10 cellular contexts compared by ENCODE assay signal in the genomic region with DNA sequence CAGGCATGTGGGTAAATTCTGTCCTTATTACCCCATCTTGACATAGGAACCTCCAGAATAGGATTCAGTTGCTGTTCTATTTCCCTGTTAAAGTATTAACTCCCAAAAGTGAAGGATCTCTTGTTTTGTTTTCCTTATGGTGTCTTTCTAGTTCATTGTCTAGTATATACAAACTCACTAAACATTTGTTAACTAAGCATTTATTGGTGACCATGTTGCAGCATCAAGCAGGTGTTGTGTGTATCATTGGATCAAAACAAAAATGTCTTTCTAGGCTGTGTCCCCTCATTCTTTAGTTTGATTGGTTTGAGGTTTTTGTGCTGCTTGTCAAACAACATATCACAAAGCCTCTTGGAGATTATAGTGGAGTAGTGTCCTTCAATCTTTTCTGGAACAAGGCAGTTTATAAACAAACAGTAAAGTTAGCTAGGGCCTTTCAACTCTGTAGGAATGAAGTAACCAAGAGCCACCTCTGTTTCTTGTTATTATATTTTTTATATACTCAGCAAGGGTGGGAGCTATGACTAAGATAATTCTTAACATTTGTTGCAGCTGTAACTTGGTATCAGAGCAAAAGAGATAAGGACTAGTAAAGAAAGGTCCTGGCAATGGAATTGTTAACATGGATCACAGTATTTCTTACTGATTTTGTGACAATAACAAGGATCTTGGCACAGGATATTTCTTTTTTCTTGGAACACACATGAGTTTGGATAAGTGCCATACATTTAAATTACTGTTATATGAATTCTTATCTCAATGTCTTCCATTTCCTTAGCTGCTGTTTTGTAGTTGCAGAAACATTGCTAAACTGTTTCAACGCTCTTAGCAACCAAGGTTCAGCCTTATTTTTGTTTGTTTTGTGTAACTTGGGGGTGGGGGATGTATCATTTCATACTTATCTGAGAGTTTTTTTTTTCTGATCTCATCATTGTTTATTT. TPM values are rescaled to one million over a fixed set of nuclear protein-coding genes. Genes with fewer than 3 reads are reported as not detected.
DNase-seq lines count a peak whose midpoint lies in the region; ATAC-seq, FAIRE-seq and TF ChIP-seq lines count a peak whose summit lies in the region.
"Had no signal": no experiment of that assay in that cellular context is flagged by ENCODE, and none has a peak within 500 bp of the region (broad histone marks: within the 10 kb centered on the region; RNA-seq: fewer than 3 reads in every experiment).

No MANE protein-coding gene starts in this region.

- CTCF ChIA-PET in CD8-positive, alpha-beta T cell (lab: Charles Lee) = interaction anchor here (1.7 kb wide), 1 partner anchor 12 kb away, joined by 3 read pairs; no protein-coding TSS in a partner anchor

- POLR2A ChIA-PET in CD8-positive, alpha-beta T cell (lab: Charles Lee) = no interaction called here

- FAIRE-seq in HTR-8/SVneo (lab: Jason Lieb, UNC) = no peak

- H3K27ac ChIP-seq in CD8-positive, alpha-beta T cell (ENCODE audit: low read depth, low read length) = no peak overlapping the region
- H3K27ac ChIP-seq in neural progenitor cell = no peak overlapping the region

- H3K4me1 ChIP-seq in CD8-positive, alpha-beta T cell (ENCODE audit: insufficient read depth, low read length) = no peaks in the 10 kb centered on the region
- no peaks in the 10 kb centered on the region for H3K4me1 ChIP-seq in neural progenitor cell

- no peak for DNase-seq in CD8-positive, alpha-beta T cell
- DNase-seq in fibroblast of pulmonary artery (ENCODE audit: low read depth) = peak; percentile 99
- DNase-seq in neural progenitor cell (ENCODE audit: low spot score) = no peak
- no peak for DNase-seq in cerebellum (ENCODE audit: low spot score)
- no peak for DNase-seq in NOMO-1 (lab: John Stamatoyannopoulos, UW; ENCODE audit: unreplicated experiment in 2 of 2)
- DNase-seq in HTR-8/SVneo (ENCODE audit: insufficient read length, low spot score) = no peak
- DNase-seq: activated CD4-positive, alpha-beta T cell treated with anti-CD3 and anti-CD28 coated beads, Interleukin-2, amount 10 ng/mL, durations not matched to agents 7 days and 5 days; H9 had no signal

- no peaks in the 10 kb centered on the region for H3K27me3 Mint-ChIP-seq in CD8-positive, alpha-beta T cell (ENCODE audit: low read depth)
- no peaks in the 10 kb centered on the region for H3K27me3 Mint-ChIP-seq in neural progenitor cell (ENCODE audit: insufficient read depth, low read depth)
- H3K27me3 Mint-ChIP-seq: activated CD4-positive, alpha-beta T cell treated with anti-CD3 and anti-CD28 coated beads, Interleukin-2, amount 10 ng/mL, durations not matched to agents 7 days and 5 days had no signal

- H3K4me1 Mint-ChIP-seq in CD8-positive, alpha-beta T cell (ENCODE audit: low read depth) = peaks cover 24% of the 10 kb centered on the region
- peaks cover 31% of the 10 kb centered on the region for H3K4me1 Mint-ChIP-seq in neural progenitor cell
- H3K4me1 Mint-ChIP-seq: activated CD4-positive, alpha-beta T cell treated with anti-CD3 and anti-CD28 coated beads, Interleukin-2, amount 10 ng/mL, durations not matched to agents 7 days and 5 days had no signal

- peaks cover 3% of the 10 kb centered on the region for H3K36me3 ChIP-seq in CD8-positive, alpha-beta T cell (ENCODE audit: insufficient read depth, low read length)
- H3K36me3 ChIP-seq in neural progenitor cell = no peaks in the 10 kb centered on the region

- no peaks in the 10 kb centered on the region for H3K27me3 ChIP-seq in CD8-positive, alpha-beta T cell (ENCODE audit: insufficient read depth, low read length)
- no peaks in the 10 kb centered on the region for H3K27me3 ChIP-seq in neural progenitor cell

- ATAC-seq in CD8-positive, alpha-beta T cell = no peak
- peak; percentile 69 for ATAC-seq in SK-N-SH treated with all-trans-retinoic acid at 6 μM for 48 hours
- no peak for ATAC-seq in HG02642 (IDR thresholded peaks at IDR 0.05; ENCODE audit: poor library complexity, unreplicated experiment)

- no peaks in the 10 kb centered on the region for H3F3A ChIP-seq in neural progenitor cell (ENCODE audit: low read depth)

- H4K20me1 ChIP-seq in neural progenitor cell (ENCODE audit: low read depth) = no peaks in the 10 kb centered on the region

- H3K36me3 Mint-ChIP-seq in CD8-positive, alpha-beta T cell = peaks cover 53% of the 10 kb centered on the region
- H3K36me3 Mint-ChIP-seq in neural progenitor cell = peaks cover 16% of the 10 kb centered on the region

- H3K79me2 ChIP-seq in neural progenitor cell (ENCODE audit: low read depth) = no peaks in the 10 kb centered on the region

- TF ChIP-seq CTCF in CD8-positive, alpha-beta T cell (IDR thresholded peaks at IDR 0.05) = no peak
- no peak for TF ChIP-seq CTCF in fibroblast of pulmonary artery (IDR thresholded peaks at IDR 0.05; ENCODE audit: low read length, missing control alignments)
- no peak for TF ChIP-seq CTCF in neural progenitor cell (IDR thresholded peaks at IDR 0.05)

- no peaks in the 10 kb centered on the region for H3K9me3 Mint-ChIP-seq in CD8-positive, alpha-beta T cell
- no peaks in the 10 kb centered on the region for H3K9me3 Mint-ChIP-seq in neural progenitor cell
- H3K9me3 Mint-ChIP-seq: activated CD4-positive, alpha-beta T cell treated with anti-CD3 and anti-CD28 coated beads, Interleukin-2, amount 10 ng/mL, durations not matched to agents 7 days and 5 days; H9 had no signal

- no peaks in the 10 kb centered on the region for H3K9me3 ChIP-seq in CD8-positive, alpha-beta T cell (ENCODE audit: low read length)
- H3K9me3 ChIP-seq in neural progenitor cell (ENCODE audit: low read depth) = no peaks in the 10 kb centered on the region

- no peak overlapping the region for H2AFZ ChIP-seq in neural progenitor cell (replicated peaks)

- H3K27ac Mint-ChIP-seq in CD8-positive, alpha-beta T cell = peak overlapping the region; percentile 78
- peak overlapping the region; percentile 32 for H3K27ac Mint-ChIP-seq in neural progenitor cell
- H3K27ac Mint-ChIP-seq: activated CD4-positive, alpha-beta T cell treated with anti-CD3 and anti-CD28 coated beads, Interleukin-2, amount 10 ng/mL, durations not matched to agents 7 days and 5 days had no signal

- H3K4me3 Mint-ChIP-seq in CD8-positive, alpha-beta T cell = no peak overlapping the region
- no peak overlapping the region for H3K4me3 Mint-ChIP-seq in neural progenitor cell
- H3K4me3 Mint-ChIP-seq: activated CD4-positive, alpha-beta T cell treated with anti-CD3 and anti-CD28 coated beads, Interleukin-2, amount 10 ng/mL, durations not matched to agents 7 days and 5 days; H9 had no signal

- intact Hi-C loops in CD8-positive, alpha-beta T cell (cut with DNase I, micrococcal nuclease) = no loop called here

- H3K9ac ChIP-seq in neural progenitor cell = no peak overlapping the region

- H3K4me2 ChIP-seq in neural progenitor cell = no peak overlapping the region

- no peak overlapping the region for H3K4me3 ChIP-seq in CD8-positive, alpha-beta T cell (ENCODE audit: low read depth, low read length)
- H3K4me3 ChIP-seq in fibroblast of pulmonary artery (replicated peaks; ENCODE audit: low read depth, low read length) = no peak overlapping the region
- no peak overlapping the region for H3K4me3 ChIP-seq in neural progenitor cell

TF ChIP-seq in SK-N-SH treated with all-trans-retinoic acid at 6 μM for 48 hours, 23 proteins besides CTCF, POLR2A, EP300 and RAD21:
- TF ChIP-seq TCF4 (CRISPR knock-in tag; IDR thresholded peaks at IDR 0.05; ENCODE audit: borderline replicate concordance) (peak; percentile 14; the same call in 1 of the 2 replicates), TOX (CRISPR knock-in tag; IDR thresholded peaks at IDR 0.05; ENCODE audit: borderline replicate concordance) (no peak), ISL1 (CRISPR knock-in tag; IDR thresholded peaks at IDR 0.05) (peak; percentile 72), CSDC2 (CRISPR knock-in tag; IDR thresholded peaks at IDR 0.05) (no peak), SNAI2 (CRISPR knock-in tag; IDR thresholded peaks at IDR 0.05) (no peak), ARNTL (CRISPR knock-in tag; IDR thresholded peaks at IDR 0.05; ENCODE audit: borderline replicate concordance, low read depth) (no peak)
- TF ChIP-seq, protein P1, sequence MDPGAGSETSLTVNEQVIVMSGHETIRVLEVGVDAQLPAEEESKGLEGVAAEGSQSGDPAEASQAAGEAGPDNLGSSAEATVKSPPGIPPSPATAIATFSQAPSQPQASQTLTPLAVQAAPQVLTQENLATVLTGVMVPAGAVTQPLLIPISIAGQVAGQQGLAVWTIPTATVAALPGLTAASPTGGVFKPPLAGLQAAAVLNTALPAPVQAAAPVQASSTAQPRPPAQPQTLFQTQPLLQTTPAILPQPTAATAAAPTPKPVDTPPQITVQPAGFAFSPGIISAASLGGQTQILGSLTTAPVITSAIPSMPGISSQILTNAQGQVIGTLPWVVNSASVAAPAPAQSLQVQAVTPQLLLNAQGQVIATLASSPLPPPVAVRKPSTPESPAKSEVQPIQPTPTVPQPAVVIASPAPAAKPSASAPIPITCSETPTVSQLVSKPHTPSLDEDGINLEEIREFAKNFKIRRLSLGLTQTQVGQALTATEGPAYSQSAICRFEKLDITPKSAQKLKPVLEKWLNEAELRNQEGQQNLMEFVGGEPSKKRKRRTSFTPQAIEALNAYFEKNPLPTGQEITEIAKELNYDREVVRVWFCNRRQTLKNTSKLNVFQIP (CRISPR knock-in tag; IDR thresholded peaks at IDR 0.05; ENCODE audit: borderline replicate concordance, low read depth) = no peak
- TF ChIP-seq, protein P2, sequence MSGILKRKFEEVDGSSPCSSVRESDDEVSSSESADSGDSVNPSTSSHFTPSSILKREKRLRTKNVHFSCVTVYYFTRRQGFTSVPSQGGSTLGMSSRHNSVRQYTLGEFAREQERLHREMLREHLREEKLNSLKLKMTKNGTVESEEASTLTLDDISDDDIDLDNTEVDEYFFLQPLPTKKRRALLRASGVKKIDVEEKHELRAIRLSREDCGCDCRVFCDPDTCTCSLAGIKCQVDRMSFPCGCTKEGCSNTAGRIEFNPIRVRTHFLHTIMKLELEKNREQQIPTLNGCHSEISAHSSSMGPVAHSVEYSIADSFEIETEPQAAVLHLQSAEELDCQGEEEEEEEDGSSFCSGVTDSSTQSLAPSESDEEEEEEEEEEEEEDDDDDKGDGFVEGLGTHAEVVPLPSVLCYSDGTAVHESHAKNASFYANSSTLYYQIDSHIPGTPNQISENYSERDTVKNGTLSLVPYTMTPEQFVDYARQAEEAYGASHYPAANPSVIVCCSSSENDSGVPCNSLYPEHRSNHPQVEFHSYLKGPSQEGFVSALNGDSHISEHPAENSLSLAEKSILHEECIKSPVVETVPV (CRISPR knock-in tag; IDR thresholded peaks at IDR 0.05) = no peak

RNA-seq across cellular contexts. Expression of gene TMOD3, which starts 49.3 kb away (rescaled TPM):
- 10 to 100 TPM; 32.7 to 32.9 TPM for total RNA-seq in CD8-positive, alpha-beta T cell
- total RNA-seq in neural progenitor cell (ENCODE audit: low replicate concordance) (17.6 and 37.4 TPM in 2 replicates), cerebellum (33.5 TPM)
